21 cellular contexts compared by ENCODE assay signal in the genomic region with DNA sequence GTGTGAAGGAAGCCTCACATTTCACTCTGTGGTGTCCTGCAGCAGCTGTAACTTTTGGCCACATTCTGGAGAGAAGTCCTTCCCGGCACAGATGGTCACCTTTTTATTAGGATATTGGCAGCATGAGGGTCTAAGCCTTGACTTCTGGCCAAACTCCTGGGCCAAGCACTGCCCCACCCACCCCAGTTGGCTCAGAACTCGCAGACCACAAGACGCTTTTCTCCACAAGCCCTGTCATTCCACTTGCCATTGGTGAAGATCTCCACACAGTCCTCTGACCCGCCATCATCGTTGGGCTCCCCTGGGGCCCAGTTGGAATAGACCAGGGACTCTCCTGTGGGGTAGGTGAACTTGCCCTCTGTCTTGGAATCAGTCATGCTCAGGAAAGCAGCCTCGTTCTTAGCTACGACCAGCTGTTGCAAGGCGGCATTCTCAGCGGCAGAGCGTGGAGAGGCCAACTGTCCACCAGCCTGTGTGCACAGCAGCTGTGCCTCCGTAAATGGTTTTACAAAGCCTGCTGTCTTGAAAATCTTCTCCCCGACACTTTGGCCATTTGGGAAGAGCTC. TPM values are rescaled to one million over a fixed set of nuclear protein-coding genes. Genes with fewer than 3 reads are reported as not detected.
DNase-seq lines count a peak whose midpoint lies in the region; ATAC-seq and TF ChIP-seq lines count a peak whose summit lies in the region.
"Had no signal": no experiment of that assay in that cellular context is flagged by ENCODE, and none has a peak within 500 bp of the region (broad histone marks: within the 10 kb centered on the region; RNA-seq: fewer than 3 reads in every experiment).

No MANE protein-coding gene starts in this region.

- DNase-seq in AG08396 (ENCODE audit: low spot score) (peak; percentile 0), coronary artery (ENCODE audit: low spot score) (peak; percentile 54), neuronal stem cell (ENCODE audit: low spot score) (no peak), mesenchymal stem cell (no peak), lower lobe of right lung (no peak), MCF 10A (ENCODE audit: unreplicated experiment) (no peak)
- DNase-seq: aorta; CD8-positive, alpha-beta memory T cell; dermis blood vessel endothelial cell; left cardiac atrium; trophoblast cell had no signal

- H4K8ac ChIP-seq in neuronal stem cell (ENCODE audit: low read depth, low read length), result no peak overlapping the region
- H4K8ac ChIP-seq in mesenchymal stem cell (ENCODE audit: low read length), result no peak overlapping the region

- intact Hi-C loops in lower lobe of right lung (cut with DNase I) (no loop called here), MCF 10A (cut with micrococcal nuclease) (no loop called here)

- no peak overlapping the region for H3K27ac Mint-ChIP-seq in activated T-helper 17 cell treated with anti-CD3 and anti-CD28 coated beads, Interleukin-2, amount 50 U/mL, for 72 hours
- no peak overlapping the region for H3K27ac Mint-ChIP-seq in MCF 10A (ENCODE audit: low read depth, unreplicated experiment)
- H3K27ac Mint-ChIP-seq: activated naive CD4-positive, alpha-beta T cell treated with anti-CD3 and anti-CD28 coated beads, Interleukin-2, amount 50 U/mL, for 72 hours; activated T-helper 1 cell treated with anti-CD3 and anti-CD28 coated beads, Interleukin-12 subunit alpha, Interleukin-12 subunit beta, Interleukin-2, Interleukin-4 antibody, amounts not matched to agents 30 ng/mL and 10 ng/mL and 1 ng/mL, durations not matched to agents 14 hours and 24 hours and 36 hours; mesothelial cell of epicardium had no signal

- H3K27ac ChIP-seq in DOHH2 (ENCODE audit: low read depth, low read length) (no peak overlapping the region), coronary artery (no peak overlapping the region), neuronal stem cell (replicated peaks; ENCODE audit: low read length) (no peak overlapping the region), mesenchymal stem cell (ENCODE audit: low read length, poor library complexity, severe bottlenecking) (no peak overlapping the region), lower lobe of right lung (no peak overlapping the region)
- H3K27ac ChIP-seq: KMS-11 had no signal

- H3K4me1 Mint-ChIP-seq in activated T-helper 17 cell treated with anti-CD3 and anti-CD28 coated beads, Interleukin-2, amount 50 U/mL, for 72 hours, result peaks cover 4% of the 10 kb centered on the region
- peaks cover 2% of the 10 kb centered on the region for H3K4me1 Mint-ChIP-seq in MCF 10A (ENCODE audit: insufficient read depth, unreplicated experiment)
- H3K4me1 Mint-ChIP-seq: mesothelial cell of epicardium had no signal

- H3K18ac ChIP-seq in neuronal stem cell (ENCODE audit: low read length) (no peak overlapping the region), mesenchymal stem cell (ENCODE audit: low read depth in 1 of 2, low read length in 2 of 2) (no peak overlapping the region)

- WGBS in neuronal stem cell (ENCODE audit: extremely low coverage in 2 of 2, insufficient read length in 2 of 2, insufficient replicate concordance in 1 of 2), 2 donors, result no CpG with 5 or more reads among the region's 12 CpGs
- WGBS in mesenchymal stem cell, result 89% methylated on average over 12 of the region's 12 CpGs

- H3K4me3 ChIP-seq in DOHH2 (ENCODE audit: low read length) (peak overlapping the region; percentile 44; the same call in 1 of the 2 replicates), coronary artery (no peak overlapping the region), neuronal stem cell (ENCODE audit: low read length in 2 of 2) (peak overlapping the region in 1 of 2 donors; percentile 35), mesenchymal stem cell (ENCODE audit: insufficient read depth in 1 of 2, low read depth in 1 of 2, low read length in 2 of 2) (no peak overlapping the region), lower lobe of right lung (no peak overlapping the region)
- H3K4me3 ChIP-seq: heart left ventricle had no signal

- H3K36me3 ChIP-seq in DOHH2 (ENCODE audit: control insufficient read depth, low read length), result no peaks in the 10 kb centered on the region
- no peaks in the 10 kb centered on the region for H3K36me3 ChIP-seq in neuronal stem cell (replicated peaks in 1 of 2; ENCODE audit: control insufficient read depth in 2 of 2, insufficient read depth in 2 of 2, low read length in 2 of 2)
- H3K36me3 ChIP-seq in mesenchymal stem cell (ENCODE audit: control insufficient read depth in 1 of 2, insufficient read depth in 2 of 2, low read depth in 1 of 2, low read length in 2 of 2), result no peaks in the 10 kb centered on the region
- H3K36me3 ChIP-seq in lower lobe of right lung, result peaks cover 7% of the 10 kb centered on the region

- no peak overlapping the region for H3K9ac ChIP-seq in neuronal stem cell (ENCODE audit: low read depth, low read length, poor library complexity)
- no peak overlapping the region for H3K9ac ChIP-seq in mesenchymal stem cell (ENCODE audit: low read length)
- H3K9ac ChIP-seq: KMS-11 had no signal

- no peak overlapping the region for H2BK15ac ChIP-seq in neuronal stem cell (ENCODE audit: low read length)
- H2BK15ac ChIP-seq in mesenchymal stem cell (ENCODE audit: low read depth, poor library complexity, severe bottlenecking), result no peak overlapping the region

- ATAC-seq in lower lobe of right lung, result no peak
- ATAC-seq in activated T-helper 17 cell treated with anti-CD3 and anti-CD28 coated beads, Interleukin-2, amount 50 U/mL, for 72 hours (replicated peaks), result no peak
- ATAC-seq: HCT116, Right ventricle myocardium inferior had no signal

- no peaks in the 10 kb centered on the region for H4K20me1 ChIP-seq in DOHH2 (ENCODE audit: control insufficient read depth, insufficient read depth, low read depth, low read length)

- no peak overlapping the region for H3K4ac ChIP-seq in neuronal stem cell (ENCODE audit: low read length)
- H3K4ac ChIP-seq in mesenchymal stem cell (ENCODE audit: low read depth in 1 of 2, low read length in 2 of 2), result no peak overlapping the region

- no TSS peak for BruUV-seq in MCF 10A (replicated peaks; lab: Mats Ljungman, UMichigan)

- no peak overlapping the region for H3K23ac ChIP-seq in neuronal stem cell (ENCODE audit: low read depth, low read length, poor library complexity)
- H3K23ac ChIP-seq in mesenchymal stem cell (ENCODE audit: low read length in 2 of 2), result no peak overlapping the region

- no peak overlapping the region for H4K91ac ChIP-seq in neuronal stem cell (ENCODE audit: low read depth, low read length, poor library complexity)
- H4K91ac ChIP-seq in mesenchymal stem cell (ENCODE audit: low read length), result no peak overlapping the region

- no peaks in the 10 kb centered on the region for H3K9me3 Mint-ChIP-seq in activated T-helper 17 cell treated with anti-CD3 and anti-CD28 coated beads, Interleukin-2, amount 50 U/mL, for 72 hours
- H3K9me3 Mint-ChIP-seq in MCF 10A (ENCODE audit: unreplicated experiment), result no peaks in the 10 kb centered on the region
- H3K9me3 Mint-ChIP-seq: activated naive CD4-positive, alpha-beta T cell treated with anti-CD3 and anti-CD28 coated beads, Interleukin-2, amount 50 U/mL, for 72 hours; activated T-helper 1 cell treated with anti-CD3 and anti-CD28 coated beads, Interleukin-12 subunit alpha, Interleukin-12 subunit beta, Interleukin-2, Interleukin-4 antibody, amounts not matched to agents 30 ng/mL and 10 ng/mL and 1 ng/mL, durations not matched to agents 14 hours and 24 hours and 36 hours; CD8-positive, alpha-beta memory T cell; mesothelial cell of epicardium had no signal

- no peaks in the 10 kb centered on the region for H3K9me2 ChIP-seq in DOHH2 (replicated peaks; ENCODE audit: control insufficient read depth, low read length)

- H2AFZ ChIP-seq in neuronal stem cell (ENCODE audit: low read length) (no peak overlapping the region), mesenchymal stem cell (ENCODE audit: low read depth, low read length) (no peak overlapping the region)

- H3K79me2 ChIP-seq in DOHH2 (ENCODE audit: control insufficient read depth, low read length), result no peaks in the 10 kb centered on the region

- H3K36me3 Mint-ChIP-seq in activated T-helper 17 cell treated with anti-CD3 and anti-CD28 coated beads, Interleukin-2, amount 50 U/mL, for 72 hours (ENCODE audit: low read depth), result no peaks in the 10 kb centered on the region
- H3K36me3 Mint-ChIP-seq in MCF 10A (ENCODE audit: insufficient read depth, unreplicated experiment), result no peaks in the 10 kb centered on the region
- H3K36me3 Mint-ChIP-seq: activated naive CD4-positive, alpha-beta T cell treated with anti-CD3 and anti-CD28 coated beads, Interleukin-2, amount 50 U/mL, for 72 hours; CD8-positive, alpha-beta memory T cell; mesothelial cell of epicardium had no signal

- H3K4me3 Mint-ChIP-seq in activated T-helper 17 cell treated with anti-CD3 and anti-CD28 coated beads, Interleukin-2, amount 50 U/mL, for 72 hours, result no peak overlapping the region
- H3K4me3 Mint-ChIP-seq in MCF 10A (ENCODE audit: unreplicated experiment), result no peak overlapping the region
- H3K4me3 Mint-ChIP-seq: activated T-helper 1 cell treated with anti-CD3 and anti-CD28 coated beads, Interleukin-12 subunit alpha, Interleukin-12 subunit beta, Interleukin-2, Interleukin-4 antibody, amounts not matched to agents 30 ng/mL and 10 ng/mL and 1 ng/mL, durations not matched to agents 14 hours and 24 hours and 36 hours; mesothelial cell of epicardium had no signal

- peaks cover 25% of the 10 kb centered on the region for H3K4me1 ChIP-seq in DOHH2 (ENCODE audit: control insufficient read depth, low read length)
- no peaks in the 10 kb centered on the region for H3K4me1 ChIP-seq in neuronal stem cell (ENCODE audit: control insufficient read depth in 2 of 2, insufficient read depth in 1 of 2, low read depth in 1 of 2, low read length in 2 of 2)
- no peaks in the 10 kb centered on the region for H3K4me1 ChIP-seq in mesenchymal stem cell (ENCODE audit: control insufficient read depth, insufficient read depth, low read depth, low read length)
- peaks cover 7% of the 10 kb centered on the region for H3K4me1 ChIP-seq in lower lobe of right lung

- H3K14ac ChIP-seq in neuronal stem cell (ENCODE audit: low read length), result peak overlapping the region; percentile 95
- no peak overlapping the region for H3K14ac ChIP-seq in mesenchymal stem cell (ENCODE audit: low read length in 2 of 2)

- H2BK120ac ChIP-seq in neuronal stem cell (ENCODE audit: low read depth, low read length), result no peak overlapping the region
- H2BK120ac ChIP-seq in mesenchymal stem cell (ENCODE audit: low read depth, low read length), result no peak overlapping the region

- CTCF ChIA-PET in MCF 10A (lab: Yijun Ruan, JAX), result interaction anchor here (1.0 kb wide), 1 partner anchor 9 kb away, joined by 4 read pairs; no protein-coding TSS in a partner anchor

- H2AK5ac ChIP-seq in neuronal stem cell (ENCODE audit: low read depth, low read length), result no peak overlapping the region
- no peak overlapping the region for H2AK5ac ChIP-seq in mesenchymal stem cell (ENCODE audit: low read length, severe bottlenecking)

- POLR2A ChIA-PET in MCF 10A (lab: Yijun Ruan, JAX), result no interaction called here

- TF ChIP-seq CTCF in DOHH2 (IDR thresholded peaks at IDR 0.05; ENCODE audit: low read depth, low read length, poor library complexity, severe bottlenecking), result no peak
- no peak for TF ChIP-seq CTCF in coronary artery (IDR thresholded peaks at IDR 0.05)
- TF ChIP-seq CTCF in lower lobe of right lung (IDR thresholded peaks at IDR 0.05), result no peak
- no peak for TF ChIP-seq CTCF in MCF 10A (IDR thresholded peaks at IDR 0.05; ENCODE audit: unreplicated experiment)

- peak overlapping the region; percentile 59 for H3K4me2 ChIP-seq in DOHH2 (ENCODE audit: low read length)
- no peak overlapping the region for H3K4me2 ChIP-seq in neuronal stem cell (ENCODE audit: insufficient read depth, low read length, poor library complexity, severe bottlenecking)
- no peak overlapping the region for H3K4me2 ChIP-seq in mesenchymal stem cell (ENCODE audit: low read length, poor library complexity, severe bottlenecking)
- H3K4me2 ChIP-seq: KMS-11 had no signal

- peaks cover 11% of the 10 kb centered on the region for H3K27me3 Mint-ChIP-seq in activated T-helper 17 cell treated with anti-CD3 and anti-CD28 coated beads, Interleukin-2, amount 50 U/mL, for 72 hours
- H3K27me3 Mint-ChIP-seq in MCF 10A (ENCODE audit: insufficient read depth, unreplicated experiment), result peaks cover 52% of the 10 kb centered on the region

- H2BK5ac ChIP-seq in neuronal stem cell (ENCODE audit: low read length) (no peak overlapping the region), mesenchymal stem cell (ENCODE audit: low read depth, low read length, poor library complexity, severe bottlenecking) (no peak overlapping the region)

- no peaks in the 10 kb centered on the region for H3F3A ChIP-seq in DOHH2 (ENCODE audit: control insufficient read depth, insufficient read depth)

- H3K27me3 ChIP-seq in DOHH2 (ENCODE audit: control insufficient read depth, low read length) (peaks cover 12% of the 10 kb centered on the region), neuronal stem cell (ENCODE audit: control insufficient read depth in 3 of 3, insufficient read depth in 3 of 3, low read depth in 1 of 3, low read length in 3 of 3) (no peaks in the 10 kb centered on the region), mesenchymal stem cell (ENCODE audit: control insufficient read depth in 1 of 2, insufficient read depth in 1 of 2, low read length in 2 of 2) (peaks cover 25 to 30% of the 10 kb centered on the region in 2 experiments), lower lobe of right lung (ENCODE audit: low read depth) (no peaks in the 10 kb centered on the region)
- H3K27me3 ChIP-seq: heart left ventricle had no signal

- no peaks in the 10 kb centered on the region for H3K9me3 ChIP-seq in DOHH2 (ENCODE audit: control insufficient read depth, insufficient read depth, low read length)
- no peaks in the 10 kb centered on the region for H3K9me3 ChIP-seq in neuronal stem cell (replicated peaks in 1 of 2; ENCODE audit: control insufficient read depth in 2 of 2, insufficient read depth in 1 of 2, low read depth in 1 of 2, low read length in 2 of 2)
- no peaks in the 10 kb centered on the region for H3K9me3 ChIP-seq in mesenchymal stem cell (ENCODE audit: control insufficient read depth, low read length)
- no peaks in the 10 kb centered on the region for H3K9me3 ChIP-seq in lower lobe of right lung
- H3K9me3 ChIP-seq: heart left ventricle had no signal

- H2BK12ac ChIP-seq in neuronal stem cell (ENCODE audit: low read length) (no peak overlapping the region), mesenchymal stem cell (ENCODE audit: low read length in 2 of 2) (no peak overlapping the region)

- H3K79me1 ChIP-seq in neuronal stem cell (ENCODE audit: low read depth, low read length) (no peaks in the 10 kb centered on the region), mesenchymal stem cell (replicated peaks; ENCODE audit: low read length, poor library complexity, severe bottlenecking) (no peaks in the 10 kb centered on the region)

RNA-seq across cellular contexts. Expression of a gene that starts 11.2 kb away (rescaled TPM):
- 0.08 TPM for polyA plus RNA-seq in neuronal stem cell (2013, experiment 1 of 2)
- 0.08 TPM for polyA plus RNA-seq in neuronal stem cell (2013, experiment 2 of 2)
- not detected for polyA plus RNA-seq in mesenchymal stem cell (2013, experiment 1 of 2)
- not detected for polyA plus RNA-seq in mesenchymal stem cell (2013, experiment 2 of 2)
- 630 TPM for total RNA-seq in lower lobe of right lung
- total RNA-seq in activated T-helper 17 cell treated with anti-CD3 and anti-CD28 coated beads, Interleukin-2, amount 50 U/mL, for 72 hours, result not detected
- 0.23 TPM in 1 of 2 replicates, not detected in the other for total RNA-seq in MCF 10A (2022)
- total RNA-seq: activated T-helper 1 cell treated with anti-CD3 and anti-CD28 coated beads, Interleukin-12 subunit alpha, Interleukin-12 subunit beta, Interleukin-2, Interleukin-4 antibody, amounts not matched to agents 30 ng/mL and 10 ng/mL and 1 ng/mL, durations not matched to agents 14 hours and 24 hours and 36 hours; CD8-positive, alpha-beta memory T cell; dermis blood vessel endothelial cell; HT1080 had no signal
- polyA plus RNA-seq: CD8-positive, alpha-beta memory T cell had no signal

Comparison
In these comparisons a context has a peak if more than half of its experiments do, and no peak if none do; other contexts are left out.
1. DNase-seq: peak in AG08396 (single experiment) and coronary artery (single experiment); none in neuronal stem cell (single experiment), mesenchymal stem cell (single experiment), lower lobe of right lung (single experiment) and MCF 10A (single experiment).
2. RNA of a gene that starts 11.2 kb away (total RNA-seq): 630 TPM in lower lobe of right lung (single experiment); 0.23 TPM in MCF 10A and not detected in activated T-helper 17 cell treated with anti-CD3 and anti-CD28 coated beads, Interleukin-2, amount 50 U/mL, for 72 hours; every median in the first group is over 100 times any median in the second.